In genomic region chr22:35614404-35614803, GRCh38 we compare ENCODE assay signal across 1 cellular context.
A peak's percentile ranks its signal among the peaks of the same experiment; 100 is the strongest.
TF ChIP-seq lines count a peak whose summit lies in the region.

No MANE protein-coding gene starts in this region.

TF ChIP-seq in HepG2, 621 proteins besides CTCF, POLR2A, EP300 and RAD21:
- TF ChIP-seq ZNF768 (CRISPR knock-in tag; IDR thresholded peaks at IDR 0.05) (peak; percentile 69; the same call in 1 of the 2 replicates), ZNF468 (CRISPR knock-in tag; IDR thresholded peaks at IDR 0.05) (no peak)
- TF ChIP-seq, protein P1, sequence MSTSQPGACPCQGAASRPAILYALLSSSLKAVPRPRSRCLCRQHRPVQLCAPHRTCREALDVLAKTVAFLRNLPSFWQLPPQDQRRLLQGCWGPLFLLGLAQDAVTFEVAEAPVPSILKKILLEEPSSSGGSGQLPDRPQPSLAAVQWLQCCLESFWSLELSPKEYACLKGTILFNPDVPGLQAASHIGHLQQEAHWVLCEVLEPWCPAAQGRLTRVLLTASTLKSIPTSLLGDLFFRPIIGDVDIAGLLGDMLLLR (CRISPR knock-in tag; IDR thresholded peaks at IDR 0.05) = no peak
